Comparison of ENCODE assay signal across 1 cellular context in the genomic region with DNA sequence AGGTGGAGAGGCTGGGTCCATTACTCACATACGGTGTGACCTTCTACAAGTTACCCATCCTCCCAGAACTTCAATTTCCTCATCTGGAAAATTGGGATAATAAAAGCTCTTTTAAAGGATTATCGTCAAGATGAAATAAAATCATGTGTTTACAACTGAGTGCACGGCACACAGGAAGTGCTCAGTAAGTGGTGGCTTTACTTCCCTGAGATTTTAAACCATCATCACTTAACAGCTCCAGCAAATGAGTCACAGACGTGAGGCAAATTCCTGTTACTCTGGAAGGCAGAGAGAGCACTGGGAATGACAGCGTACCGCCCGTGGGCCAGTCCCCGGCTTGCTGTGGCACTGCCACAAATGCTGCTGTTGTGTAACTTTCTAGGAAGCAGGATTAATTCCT.
TF ChIP-seq lines count a peak whose summit lies in the region.

No MANE protein-coding gene starts in this region.

TF ChIP-seq in IMR-90, 13 proteins besides CTCF, POLR2A, EP300 and RAD21 (continued from another document):
- TF ChIP-seq, protein P1, sequence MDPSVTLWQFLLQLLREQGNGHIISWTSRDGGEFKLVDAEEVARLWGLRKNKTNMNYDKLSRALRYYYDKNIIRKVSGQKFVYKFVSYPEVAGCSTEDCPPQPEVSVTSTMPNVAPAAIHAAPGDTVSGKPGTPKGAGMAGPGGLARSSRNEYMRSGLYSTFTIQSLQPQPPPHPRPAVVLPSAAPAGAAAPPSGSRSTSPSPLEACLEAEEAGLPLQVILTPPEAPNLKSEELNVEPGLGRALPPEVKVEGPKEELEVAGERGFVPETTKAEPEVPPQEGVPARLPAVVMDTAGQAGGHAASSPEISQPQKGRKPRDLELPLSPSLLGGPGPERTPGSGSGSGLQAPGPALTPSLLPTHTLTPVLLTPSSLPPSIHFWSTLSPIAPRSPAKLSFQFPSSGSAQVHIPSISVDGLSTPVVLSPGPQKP (IDR thresholded peaks at IDR 0.05; ENCODE audit: borderline replicate concordance, low read depth, low read length), result no peak
- TF ChIP-seq BHLHE40 (IDR thresholded peaks at IDR 0.05; ENCODE audit: low read depth, low read length) (no peak), FOS (IDR thresholded peaks at IDR 0.05; ENCODE audit: low read depth, low read length) (no peak), RCOR1 (IDR thresholded peaks at IDR 0.05; ENCODE audit: insufficient replicate concordance, low read length) (no peak), CHD1 (IDR thresholded peaks at IDR 0.05; ENCODE audit: low read depth, low read length) (no peak), MAZ (IDR thresholded peaks at IDR 0.05; ENCODE audit: borderline replicate concordance, low read depth, low read length) (no peak), CEBPB (IDR thresholded peaks at IDR 0.05; ENCODE audit: low read depth, low read length) (no peak), RFX5 (IDR thresholded peaks at IDR 0.05; ENCODE audit: low read depth, low read length) (no peak), MXI1 (IDR thresholded peaks at IDR 0.05; ENCODE audit: borderline replicate concordance, low read depth, low read length) (no peak), MAFK (IDR thresholded peaks at IDR 0.05; ENCODE audit: low read depth, low read length) (no peak), SMC3 (IDR thresholded peaks at IDR 0.05; ENCODE audit: low read depth, low read length) (no peak)
- TF ChIP-seq, protein P2, sequence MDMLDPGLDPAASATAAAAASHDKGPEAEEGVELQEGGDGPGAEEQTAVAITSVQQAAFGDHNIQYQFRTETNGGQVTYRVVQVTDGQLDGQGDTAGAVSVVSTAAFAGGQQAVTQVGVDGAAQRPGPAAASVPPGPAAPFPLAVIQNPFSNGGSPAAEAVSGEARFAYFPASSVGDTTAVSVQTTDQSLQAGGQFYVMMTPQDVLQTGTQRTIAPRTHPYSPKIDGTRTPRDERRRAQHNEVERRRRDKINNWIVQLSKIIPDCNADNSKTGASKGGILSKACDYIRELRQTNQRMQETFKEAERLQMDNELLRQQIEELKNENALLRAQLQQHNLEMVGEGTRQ (IDR thresholded peaks at IDR 0.05; ENCODE audit: low read depth, low read length), result no peak
